16 cellular contexts compared by ENCODE assay signal in genomic region chr3:197125601-197126000, GRCh38.
A peak's percentile ranks its signal among the peaks of the same experiment; 100 is the strongest.
DNase-seq lines count a peak whose midpoint lies in the region; ATAC-seq and TF ChIP-seq lines count a peak whose summit lies in the region.
"Had no signal": no experiment of that assay in that cellular context is flagged by ENCODE, and none has a peak within 500 bp of the region (broad histone marks: within the 10 kb centered on the region; RNA-seq: fewer than 3 reads in every experiment).

No MANE protein-coding gene starts in this region.

- H3K36me3 ChIP-seq in GM23248 (ENCODE audit: low read depth) (peaks cover 11% of the 10 kb centered on the region), heart right ventricle (peaks cover 0 to 61% (median 8%) of the 10 kb centered on the region in 9 donors)

- intact Hi-C loops in heart right ventricle (cut with DNase I), result no loop called here

- H3K27me3 Mint-ChIP-seq in nephron progenitor cell (ENCODE audit: low read depth, poor library complexity), result no peaks in the 10 kb centered on the region
- H3K27me3 Mint-ChIP-seq: memory B cell had no signal

- H3K9me3 ChIP-seq in GM23248 (ENCODE audit: low read depth) (no peaks in the 10 kb centered on the region), heart right ventricle (peaks cover 0 to 9% (median 0%) of the 10 kb centered on the region in 11 donors)
- H3K9me3 ChIP-seq: testis had no signal

- no peak overlapping the region for H3K4me3 Mint-ChIP-seq in nephron progenitor cell
- H3K4me3 Mint-ChIP-seq: memory B cell; T-helper 1 cell treated with Interleukin-12 subunit alpha and Interleukin-12 subunit beta and Interleukin-4 antibody, amounts not matched to agents 30 μg/mL and 1 μg/mL, for 36 hours had no signal

- WGBS in GM23248 (ENCODE audit: low coverage in 1 of 2, low lambda C conversion rate in 2 of 2, missing lambda C conversion rate in 2 of 2), 2 experiments, result 4 to 13% methylated on average over 2 of the region's 2 CpGs
- 89 to 94% methylated on average over 2 of the region's 2 CpGs for WGBS in heart right ventricle, 2 donors

- peaks cover 47% of the 10 kb centered on the region for H3K36me3 Mint-ChIP-seq in nephron progenitor cell (ENCODE audit: low read depth)

- H3K9me2 ChIP-seq in GM23248 (ENCODE audit: insufficient read depth), result no peaks in the 10 kb centered on the region

- H3K27ac ChIP-seq in GM23248, result 0 out of 2 replicates have a peak overlapping the region, but pooled peaks have one; percentile 6
- H3K27ac ChIP-seq in heart right ventricle, result no peak overlapping the region
- H3K27ac ChIP-seq: testis had no signal

- no peaks in the 10 kb centered on the region; the same call in 1 of the 2 replicates for H4K20me1 ChIP-seq in GM23248 (ENCODE audit: insufficient read depth)

- H3F3A ChIP-seq in GM23248 (ENCODE audit: insufficient read depth), result peaks cover 26% of the 10 kb centered on the region

- no peak overlapping the region for H3K4me3 ChIP-seq in GM23248
- H3K4me3 ChIP-seq in cardiac fibroblast (replicated peaks in 1 of 2; ENCODE audit: low read depth in 2 of 2, low read length in 2 of 2), result no peak overlapping the region
- no peak overlapping the region for H3K4me3 ChIP-seq in heart right ventricle
- H3K4me3 ChIP-seq: smooth muscle cell, testis had no signal

- no peaks in the 10 kb centered on the region; the same call in 1 of the 2 replicates for H3K79me2 ChIP-seq in GM23248 (ENCODE audit: insufficient read depth)

- H3K9me3 Mint-ChIP-seq in nephron progenitor cell, result no peaks in the 10 kb centered on the region
- H3K9me3 Mint-ChIP-seq: memory B cell; T-helper 1 cell treated with Interleukin-12 subunit alpha and Interleukin-12 subunit beta and Interleukin-4 antibody, amounts not matched to agents 30 μg/mL and 1 μg/mL, for 36 hours had no signal

- H3K4me1 ChIP-seq in GM23248 (ENCODE audit: insufficient read depth) (peaks cover 14% of the 10 kb centered on the region), heart right ventricle (no peaks in the 10 kb centered on the region)
- H3K4me1 ChIP-seq: testis had no signal

- no peak for ATAC-seq in heart right ventricle

- H3K27ac Mint-ChIP-seq in nephron progenitor cell, result peak overlapping the region; percentile 0
- H3K27ac Mint-ChIP-seq: memory B cell; T-helper 1 cell treated with Interleukin-12 subunit alpha and Interleukin-12 subunit beta and Interleukin-4 antibody, amounts not matched to agents 30 μg/mL and 1 μg/mL, for 36 hours had no signal

- DNase-seq in GM23248, result peak; percentile 82
- DNase-seq in MV-4-11 (lab: John Stamatoyannopoulos, UW), result peak; percentile 86
- peak; percentile 14 to 74 for DNase-seq in cardiac fibroblast (ENCODE audit: low read depth in 2 of 2)
- DNase-seq in nephron progenitor cell, result no peak
- no peak for DNase-seq in NCI-H2029 treated with DMSO at 0.1 percent for 48 hours (lab: John Stamatoyannopoulos, UW)
- no peak for DNase-seq in heart right ventricle
- DNase-seq in NCI-H748 (lab: John Stamatoyannopoulos, UW; ENCODE audit: unreplicated experiment), result no peak
- DNase-seq: activated CD4-positive, alpha-beta T cell treated with anti-CD3 and anti-CD28 coated beads, Interleukin-2, amount 50 U/mL, for 1 hour; activated effector memory CD4-positive, alpha-beta T cell treated with Interleukin-2 at 50 U/mL for 16 hours; central memory CD4-positive, alpha-beta T cell; NCI-H1105; NCI-H446 treated with DMSO at 0.1 percent for 48 hours; testis had no signal

- H2AFZ ChIP-seq in GM23248, result no peak overlapping the region

- H3K4me1 Mint-ChIP-seq in nephron progenitor cell, result no peaks in the 10 kb centered on the region
- H3K4me1 Mint-ChIP-seq: memory B cell had no signal

- H3K9ac ChIP-seq in GM23248, result no peak overlapping the region

- no peaks in the 10 kb centered on the region for H3K27me3 ChIP-seq in GM23248 (replicated peaks; ENCODE audit: insufficient read depth)
- no peaks in the 10 kb centered on the region for H3K27me3 ChIP-seq in heart right ventricle
- H3K27me3 ChIP-seq: testis had no signal

- no peak overlapping the region for H3K4me2 ChIP-seq in GM23248 (ENCODE audit: unreplicated experiment)
- H3K4me2 ChIP-seq: smooth muscle cell had no signal

- TF ChIP-seq CTCF in cardiac fibroblast (IDR thresholded peaks at IDR 0.05; ENCODE audit: low read depth, low read length), result no peak
- no peak for TF ChIP-seq CTCF in nephron progenitor cell (IDR thresholded peaks at IDR 0.05)
- TF ChIP-seq CTCF in heart right ventricle (IDR thresholded peaks at IDR 0.05), result no peak

- in situ Hi-C loops in GM23248 (cut with MboI), result no loop called here

Comparison
In these comparisons a context has a peak if more than half of its experiments do, and no peak if none do; other contexts are left out.
1. DNase-seq: peak in GM23248 (single experiment), MV-4-11 (single experiment) and cardiac fibroblast (2 of 2); none in nephron progenitor cell (single experiment), NCI-H2029 treated with DMSO at 0.1 percent for 48 hours (single experiment), heart right ventricle (0 of 2) and NCI-H748 (single experiment).